ENCODE assay signal across 18 cellular contexts in genomic region chrX:129227376-129227775, GRCh38.
"Had no signal": no experiment of that assay in that cellular context is flagged by ENCODE, and none has a peak within 500 bp of the region (broad histone marks: within the 10 kb centered on the region; RNA-seq: fewer than 3 reads in every experiment).

No MANE protein-coding gene starts in this region.

- DNase-seq: effector CD8-positive, alpha-beta T cell; endodermal cell; foreskin fibroblast; gastrocnemius medialis; head of caudate nucleus; kidney; left lung; mesenchymal stem cell; mucosa of descending colon; naive B cell; right lobe of liver; small intestine; stimulated activated CD4-positive, alpha-beta T cell treated with anti-CD3 and anti-CD28 coated beads, Interleukin-15, amount 100 ng/mL, for 24 hours; stimulated activated CD4-positive, alpha-beta T cell treated with anti-CD3 and anti-CD28 coated beads, Interleukin-2, amount 100 ng/mL, for 48 hours; stimulated activated naive B cell treated with anti-CD40 and anti-IgM and Interleukin-4, amounts not matched to agents 10 μg/mL and 1 μg/mL and 100 μg/mL, for 72 hours; trophoblast cell had no signal

- ATAC-seq: esophagus mucosa; gastrocnemius medialis; left lung; mucosa of descending colon; natural killer cell treated with Interleukin-12 subunit alpha and Interleukin-12 subunit beta and Interleukin-15 and Interleukin-18, amount 100 ng/mL, for 72 hours; right lobe of liver; stimulated activated naive B cell treated with anti-CD40 and anti-IgM and Interleukin-4, amounts not matched to agents 10 μg/mL and 1 μg/mL and 100 μg/mL, for 72 hours had no signal
